18 cellular contexts compared by ENCODE assay signal in the genomic region with DNA sequence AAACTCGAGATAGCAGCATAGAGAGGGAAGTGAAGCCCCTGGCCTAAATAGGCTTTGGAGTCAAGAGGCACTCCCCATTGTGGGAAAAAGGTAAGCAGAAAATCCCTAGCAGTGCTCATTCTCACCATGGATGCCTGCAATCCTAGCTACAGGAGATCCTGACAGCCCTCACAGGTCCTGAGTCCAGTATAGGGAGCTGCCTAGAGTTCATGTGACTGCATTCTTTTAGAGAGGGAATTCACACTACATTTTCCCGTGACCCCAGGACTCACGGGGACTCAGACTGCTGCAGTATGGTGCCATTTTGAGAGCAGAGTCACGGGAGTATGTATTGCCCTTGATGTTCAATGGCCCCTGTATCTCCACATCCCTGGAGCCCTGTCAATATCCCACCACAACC.
A peak's percentile ranks its signal among the peaks of the same experiment; 100 is the strongest.
DNase-seq lines count a peak whose midpoint lies in the region; ATAC-seq and TF ChIP-seq lines count a peak whose summit lies in the region.
"Had no signal": no experiment of that assay in that cellular context is flagged by ENCODE, and none has a peak within 500 bp of the region (broad histone marks: within the 10 kb centered on the region; RNA-seq: fewer than 3 reads in every experiment).

No MANE protein-coding gene starts in this region.

- no peak overlapping the region for H2BK5ac ChIP-seq in mesendoderm (ENCODE audit: low read length)

- H3K9me3 Mint-ChIP-seq in endodermal cell = peaks cover 37% of the 10 kb centered on the region
- H3K9me3 Mint-ChIP-seq: CD8-positive, alpha-beta T cell; HFFc6 had no signal

- H3K23ac ChIP-seq in mesendoderm (ENCODE audit: low read length) = no peak overlapping the region

- no peaks in the 10 kb centered on the region for H3K36me3 Mint-ChIP-seq in endodermal cell (ENCODE audit: low read depth)
- H3K36me3 Mint-ChIP-seq: CD8-positive, alpha-beta T cell had no signal

- H3K9me3 ChIP-seq in MM.1S (replicated peaks; ENCODE audit: insufficient read depth, low read length) (no peaks in the 10 kb centered on the region), endodermal cell (ENCODE audit: control insufficient read depth, low read length) (no peaks in the 10 kb centered on the region)
- H3K9me3 ChIP-seq: A549, Caco-2, HAP-1 had no signal

- H4K5ac ChIP-seq in mesendoderm (ENCODE audit: low read length) = no peak overlapping the region

- no peak overlapping the region for H3K56ac ChIP-seq in mesendoderm (ENCODE audit: low read length)

- H3K27ac ChIP-seq in MM.1S (ENCODE audit: low read length) (no peak overlapping the region), endodermal cell (ENCODE audit: low read depth, low read length) (no peak overlapping the region), mesendoderm (ENCODE audit: low read depth, low read length) (no peak overlapping the region)
- H3K27ac ChIP-seq: A549, GM23248 had no signal

- H3K4me3 Mint-ChIP-seq in endodermal cell = no peak overlapping the region
- H3K4me3 Mint-ChIP-seq: CD8-positive, alpha-beta T cell; HFFc6 had no signal

- no peak overlapping the region for H4K8ac ChIP-seq in mesendoderm (ENCODE audit: low read depth, low read length)

- H2BK120ac ChIP-seq in mesendoderm (ENCODE audit: low read depth, low read length) = no peak overlapping the region

- H3K4me2 ChIP-seq in MM.1S (ENCODE audit: low read depth, low read length) (peak overlapping the region; percentile 32; the same call in 1 of the 2 replicates), mesendoderm (ENCODE audit: low read length) (no peak overlapping the region)
- H3K4me2 ChIP-seq: A549 had no signal

- ATAC-seq in GM21367 (IDR thresholded peaks at IDR 0.05; ENCODE audit: unreplicated experiment) = no peak
- ATAC-seq: A549; CD8-positive, alpha-beta T cell had no signal

- 93 to 100% methylated on average over 1 to 4 of the region's 4 CpGs for WGBS in endodermal cell (ENCODE audit: insufficient coverage in 1 of 2, insufficient read length in 1 of 2), 2 experiments
- WGBS in mesendoderm (ENCODE audit: extremely low coverage, insufficient coverage, low lambda C conversion rate) = no CpG with 5 or more reads among the region's 4 CpGs

- no peaks in the 10 kb centered on the region for H3K9me2 ChIP-seq in MM.1S (replicated peaks; ENCODE audit: insufficient read depth, low read length)

- H3K27me3 ChIP-seq in MM.1S (replicated peaks; ENCODE audit: insufficient read depth, low read length) (no peaks in the 10 kb centered on the region), endodermal cell (ENCODE audit: control insufficient read depth, insufficient read depth, low read length, poor library complexity, severe bottlenecking) (no peaks in the 10 kb centered on the region), mesendoderm (ENCODE audit: insufficient read depth, low read length, poor library complexity) (no peaks in the 10 kb centered on the region)

- H3K36me3 ChIP-seq in MM.1S (replicated peaks; ENCODE audit: insufficient read depth, low read length) (no peaks in the 10 kb centered on the region), endodermal cell (ENCODE audit: control insufficient read depth, insufficient read depth, low read length) (no peaks in the 10 kb centered on the region), mesendoderm (ENCODE audit: control insufficient read depth, insufficient read depth, low read length) (no peaks in the 10 kb centered on the region)
- H3K36me3 ChIP-seq: HAP-1 had no signal

- H3K27me3 Mint-ChIP-seq in endodermal cell (ENCODE audit: insufficient read depth) = no peaks in the 10 kb centered on the region

- H3K4me3 ChIP-seq in MM.1S (ENCODE audit: low read length) = no peak overlapping the region
- H3K4me3 ChIP-seq in endodermal cell (ENCODE audit: low read length) = no peak overlapping the region
- H3K4me3 ChIP-seq in mesendoderm (ENCODE audit: low read length) = no peak overlapping the region
- H3K4me3 ChIP-seq: A549, GM23248, HAP-1 had no signal

- H4K20me1 ChIP-seq in MM.1S (ENCODE audit: insufficient read depth, low read length) = no peaks in the 10 kb centered on the region

- peaks cover 4% of the 10 kb centered on the region; the same call in 1 of the 2 replicates for H3F3A ChIP-seq in MM.1S (ENCODE audit: insufficient read depth, low read length)

- no peak overlapping the region for H3K18ac ChIP-seq in mesendoderm (ENCODE audit: low read length)

- in situ Hi-C loops in SK-MEL-5 (cut with HindIII; ENCODE audit: low pct_unique_long_range_greater_than_20kb, low sequenced_read_pairs) = no loop called here

- H3K79me2 ChIP-seq in MM.1S (ENCODE audit: low read length) (no peaks in the 10 kb centered on the region), mesendoderm (ENCODE audit: control insufficient read depth, insufficient read depth, low read length) (no peaks in the 10 kb centered on the region)

- H2AK5ac ChIP-seq in mesendoderm (ENCODE audit: low read length) = no peak overlapping the region

- H3K4me1 ChIP-seq in MM.1S (ENCODE audit: low read length) (no peaks in the 10 kb centered on the region), endodermal cell (ENCODE audit: control insufficient read depth, insufficient read depth, low read length) (no peaks in the 10 kb centered on the region), mesendoderm (ENCODE audit: control insufficient read depth, low read depth, low read length) (no peaks in the 10 kb centered on the region)
- H3K4me1 ChIP-seq: A549, Caco-2, HAP-1 had no signal

- no peak overlapping the region for H3K9ac ChIP-seq in MM.1S (ENCODE audit: low read length)
- H3K9ac ChIP-seq in endodermal cell (ENCODE audit: extremely low read depth, low read length, poor library complexity, severe bottlenecking) = no peak overlapping the region
- H3K9ac ChIP-seq in mesendoderm (ENCODE audit: low read length) = no peak overlapping the region
- H3K9ac ChIP-seq: GM23248 had no signal

- no peak overlapping the region for H3K27ac Mint-ChIP-seq in endodermal cell
- H3K27ac Mint-ChIP-seq: CD8-positive, alpha-beta T cell; HFFc6 had no signal

- no peak overlapping the region for H3K4ac ChIP-seq in mesendoderm (ENCODE audit: low read depth, low read length)

- no peak overlapping the region for H2AFZ ChIP-seq in MM.1S (ENCODE audit: low read length)
- H2AFZ ChIP-seq: GM23248 had no signal

- H3K4me1 Mint-ChIP-seq in endodermal cell = peaks cover 8% of the 10 kb centered on the region

- H3K79me1 ChIP-seq in mesendoderm (ENCODE audit: low read length) = no peaks in the 10 kb centered on the region

- no peak for TF ChIP-seq CTCF in MM.1S (IDR thresholded peaks at IDR 0.05; ENCODE audit: low read length)
- no peak for TF ChIP-seq CTCF in endodermal cell (conservative IDR thresholded peaks at IDR 0.05)

- H2BK15ac ChIP-seq in mesendoderm (replicated peaks; ENCODE audit: low read depth) = no peak overlapping the region

- DNase-seq in MM.1S = no peak
- DNase-seq in SK-MEL-5 (ENCODE audit: low read depth, low spot score) = peak; percentile 0
- peak; percentile 45 for DNase-seq in endodermal cell
- DNase-seq in mesendoderm = peak; percentile 2
- no peak for DNase-seq in OCI-M1 (lab: John Stamatoyannopoulos, UW)
- DNase-seq in iPS-NIHi7 (ENCODE audit: extremely low spot score) = no peak
- DNase-seq: 8988T; ACHN; C1 segment of cervical spinal cord; Caco-2; CD8-positive, alpha-beta T cell; DMS153; DND-41; GM23248; HFFc6 had no signal

Comparison
In these comparisons a context has a peak if more than half of its experiments do, and no peak if none do; other contexts are left out.
1. DNase-seq: peak in SK-MEL-5 (single experiment), endodermal cell (single experiment) and mesendoderm (single experiment); none in MM.1S (single experiment), OCI-M1 (single experiment) and iPS-NIHi7 (single experiment).